In genomic region chrX:47316276-47317025, GRCh38 we compare ENCODE assay signal across 12 cellular contexts. TPM values are rescaled to one million over a fixed set of nuclear protein-coding genes. Genes with fewer than 3 reads are reported as not detected.
DNase-seq lines count a peak whose midpoint lies in the region; TF ChIP-seq lines count a peak whose summit lies in the region.
"Had no signal": no experiment of that assay in that cellular context is flagged by ENCODE, and none has a peak within 500 bp of the region (broad histone marks: within the 10 kb centered on the region; RNA-seq: fewer than 3 reads in every experiment).

No MANE protein-coding gene starts in this region.

- POLR2A ChIA-PET in activated CD4-positive, alpha-beta memory T cell treated with anti-CD3 and anti-CD28 coated beads for 36 hours (lab: Charles Lee): no interaction called here

- CTCF ChIA-PET in activated CD4-positive, alpha-beta memory T cell treated with anti-CD3 and anti-CD28 coated beads for 36 hours (lab: Charles Lee): no interaction called here

- no peak for TF ChIP-seq CTCF in GM12865 (IDR thresholded peaks at IDR 0.05; ENCODE audit: insufficient read depth, low read depth, low read length, missing control alignments)
- TF ChIP-seq CTCF in neural crest cell (conservative IDR thresholded peaks at IDR 0.05): no peak

- H3K36me3 ChIP-seq in ectodermal cell (ENCODE audit: control insufficient read depth, insufficient read depth, low read length): no peaks in the 10 kb centered on the region

- H3K27ac ChIP-seq in ectodermal cell (ENCODE audit: insufficient read depth, low read depth, low read length, poor library complexity, severe bottlenecking): peak overlapping the region; percentile 97

- peak; percentile 1 for DNase-seq in GM12865 (ENCODE audit: low read depth)
- peak; percentile 94 for DNase-seq in NCI-H2227 (lab: John Stamatoyannopoulos, UW; ENCODE audit: unreplicated experiment)
- DNase-seq in neural crest cell (ENCODE audit: low read depth, low spot score): peak; percentile 50
- DNase-seq in hippocampal formation (lab: John Stamatoyannopoulos, UW): no peak
- no peak for DNase-seq in KG1 (lab: John Stamatoyannopoulos, UW)
- DNase-seq in activated CD4-positive, alpha-beta memory T cell treated with anti-CD3 and anti-CD28 coated beads for 36 hours: no peak
- no peak for DNase-seq in SW480 (ENCODE audit: low spot score)
- DNase-seq: activated naive CD8-positive, alpha-beta T cell treated with anti-CD3 and anti-CD28 coated beads, Interleukin-2, amount 10 ng/mL, durations not matched to agents 7 days and 5 days; kidney; T-helper 2 cell had no signal

- H3K4me1 ChIP-seq in ectodermal cell (ENCODE audit: control insufficient read depth, insufficient read depth, low read length): no peaks in the 10 kb centered on the region

- H3K27me3 ChIP-seq in ectodermal cell (ENCODE audit: control insufficient read depth, insufficient read depth, low read length, poor library complexity, severe bottlenecking): no peaks in the 10 kb centered on the region

- no peaks in the 10 kb centered on the region for H3K9me3 ChIP-seq in ectodermal cell (ENCODE audit: control insufficient read depth, low read length)

- no peak overlapping the region for H3K4me3 ChIP-seq in GM12865 (ENCODE audit: low read depth, low read length)
- no peak overlapping the region for H3K4me3 ChIP-seq in ectodermal cell (ENCODE audit: insufficient read depth, low read depth, low read length)

- H3K27ac Mint-ChIP-seq in neural crest cell (ENCODE audit: unreplicated experiment): peak overlapping the region; percentile 99
- H3K27ac Mint-ChIP-seq in activated CD4-positive, alpha-beta memory T cell treated with anti-CD3 and anti-CD28 coated beads for 36 hours: no peak overlapping the region
- H3K27ac Mint-ChIP-seq: activated naive CD8-positive, alpha-beta T cell treated with anti-CD3 and anti-CD28 coated beads, Interleukin-2, amount 10 ng/mL, durations not matched to agents 7 days and 5 days; stimulated activated memory B cell treated with anti-CD40 and anti-IgM and Interleukin-4, amounts not matched to agents 10 μg/mL and 1 μg/mL and 100 μg/mL, for 72 hours had no signal

- no peaks in the 10 kb centered on the region for H3K36me3 Mint-ChIP-seq in neural crest cell (ENCODE audit: low read depth)
- no peaks in the 10 kb centered on the region for H3K36me3 Mint-ChIP-seq in activated CD4-positive, alpha-beta memory T cell treated with anti-CD3 and anti-CD28 coated beads for 36 hours
- H3K36me3 Mint-ChIP-seq: activated naive CD8-positive, alpha-beta T cell treated with anti-CD3 and anti-CD28 coated beads, Interleukin-2, amount 10 ng/mL, durations not matched to agents 7 days and 5 days; stimulated activated memory B cell treated with anti-CD40 and anti-IgM and Interleukin-4, amounts not matched to agents 10 μg/mL and 1 μg/mL and 100 μg/mL, for 72 hours had no signal

- peaks cover 2% of the 10 kb centered on the region for H3K9me3 Mint-ChIP-seq in neural crest cell
- H3K9me3 Mint-ChIP-seq in activated CD4-positive, alpha-beta memory T cell treated with anti-CD3 and anti-CD28 coated beads for 36 hours: no peaks in the 10 kb centered on the region
- H3K9me3 Mint-ChIP-seq: activated naive CD8-positive, alpha-beta T cell treated with anti-CD3 and anti-CD28 coated beads, Interleukin-2, amount 10 ng/mL, durations not matched to agents 7 days and 5 days had no signal

- no peaks in the 10 kb centered on the region for H3K27me3 Mint-ChIP-seq in neural crest cell (ENCODE audit: low read depth)
- H3K27me3 Mint-ChIP-seq in activated CD4-positive, alpha-beta memory T cell treated with anti-CD3 and anti-CD28 coated beads for 36 hours: no peaks in the 10 kb centered on the region
- H3K27me3 Mint-ChIP-seq: activated naive CD8-positive, alpha-beta T cell treated with anti-CD3 and anti-CD28 coated beads, Interleukin-2, amount 10 ng/mL, durations not matched to agents 7 days and 5 days; stimulated activated memory B cell treated with anti-CD40 and anti-IgM and Interleukin-4, amounts not matched to agents 10 μg/mL and 1 μg/mL and 100 μg/mL, for 72 hours had no signal

- peak overlapping the region; percentile 50 for H3K4me3 Mint-ChIP-seq in neural crest cell
- H3K4me3 Mint-ChIP-seq in activated CD4-positive, alpha-beta memory T cell treated with anti-CD3 and anti-CD28 coated beads for 36 hours: no peak overlapping the region
- H3K4me3 Mint-ChIP-seq: activated naive CD8-positive, alpha-beta T cell treated with anti-CD3 and anti-CD28 coated beads, Interleukin-2, amount 10 ng/mL, durations not matched to agents 7 days and 5 days; stimulated activated memory B cell treated with anti-CD40 and anti-IgM and Interleukin-4, amounts not matched to agents 10 μg/mL and 1 μg/mL and 100 μg/mL, for 72 hours had no signal

- intact Hi-C loops in activated CD4-positive, alpha-beta memory T cell treated with anti-CD3 and anti-CD28 coated beads for 36 hours (cut with micrococcal nuclease): loop anchor here (10.0 kb wide), 1 partner anchor 68 kb away; no protein-coding TSS in a partner anchor

- WGBS in ectodermal cell, 2 experiments: 2 to 3% methylated on average over 14 of the region's 14 CpGs

- H3K4me1 Mint-ChIP-seq in neural crest cell: peaks cover 29% of the 10 kb centered on the region
- no peaks in the 10 kb centered on the region for H3K4me1 Mint-ChIP-seq in activated CD4-positive, alpha-beta memory T cell treated with anti-CD3 and anti-CD28 coated beads for 36 hours (ENCODE audit: low read depth)
- H3K4me1 Mint-ChIP-seq: activated naive CD8-positive, alpha-beta T cell treated with anti-CD3 and anti-CD28 coated beads, Interleukin-2, amount 10 ng/mL, durations not matched to agents 7 days and 5 days; stimulated activated memory B cell treated with anti-CD40 and anti-IgM and Interleukin-4, amounts not matched to agents 10 μg/mL and 1 μg/mL and 100 μg/mL, for 72 hours had no signal

RNA-seq across cellular contexts. Expression of gene ZNF157, which starts 53.9 kb away (rescaled TPM):
- polyA plus RNA-seq in ectodermal cell (2013, experiment 1 of 4): 1.1 TPM
- polyA plus RNA-seq in ectodermal cell (2013, experiment 2 of 4): 1.2 TPM
- polyA plus RNA-seq in ectodermal cell (2013, experiment 3 of 4): 0.96 TPM
- polyA plus RNA-seq in ectodermal cell (2013, experiment 4 of 4): 0.97 TPM
- 1.4 and 1.9 TPM in 2 replicates for total RNA-seq in neural crest cell
- under 1 TPM; 0.50 to 0.53 TPM for total RNA-seq in activated CD4-positive, alpha-beta memory T cell treated with anti-CD3 and anti-CD28 coated beads for 36 hours

Comparison
In these comparisons a context has a peak if more than half of its experiments do, and no peak if none do; other contexts are left out.
1. DNase-seq: peak in GM12865 (single experiment), NCI-H2227 (single experiment) and neural crest cell (single experiment); none in hippocampal formation (0 of 2), KG1 (single experiment), activated CD4-positive, alpha-beta memory T cell treated with anti-CD3 and anti-CD28 coated beads for 36 hours (single experiment) and SW480 (single experiment).